8 cellular contexts compared by ENCODE assay signal in the genomic region with DNA sequence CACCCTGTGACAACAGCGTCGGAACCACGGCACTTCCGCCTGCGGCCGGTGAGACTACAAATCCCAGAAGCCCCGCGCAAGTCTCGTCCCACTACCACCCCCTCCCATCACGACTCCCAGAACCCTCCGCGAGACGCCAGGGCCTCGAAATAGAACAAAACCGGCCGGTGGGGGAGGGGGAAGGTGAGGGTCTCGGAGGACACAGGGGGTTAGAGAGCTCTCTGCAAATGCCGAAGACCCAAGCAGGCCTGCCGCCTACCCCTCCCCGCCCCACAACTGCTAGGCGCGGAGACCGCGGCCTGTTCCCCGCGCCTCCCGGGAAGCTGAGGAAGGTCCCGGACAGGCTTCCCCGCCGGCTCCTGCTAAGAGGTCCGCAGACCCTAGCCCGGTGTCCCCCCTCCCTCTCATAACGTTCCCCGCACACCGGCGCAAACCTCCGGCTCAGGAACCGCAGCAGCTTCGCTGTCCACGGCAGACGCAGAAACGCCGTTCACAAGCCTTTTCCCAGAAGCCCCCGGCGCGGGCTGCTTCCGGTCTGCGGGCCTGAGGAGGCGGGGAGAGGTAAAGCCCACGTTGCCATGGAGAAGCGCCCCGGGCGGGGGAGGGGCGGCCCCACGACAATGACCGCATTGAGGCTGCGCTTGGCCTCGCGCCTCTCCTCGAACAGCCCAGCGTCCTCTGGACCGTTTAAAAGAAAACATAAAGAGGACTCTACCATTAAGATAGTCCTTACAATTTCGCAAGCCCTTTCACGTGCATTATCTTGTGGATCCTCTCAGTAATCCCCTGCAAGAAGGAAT. TPM values are rescaled to one million over a fixed set of nuclear protein-coding genes. Genes with fewer than 3 reads are reported as not detected.
DNase-seq lines count a peak whose midpoint lies in the region; ATAC-seq and TF ChIP-seq lines count a peak whose summit lies in the region.

A gene (minus strand): TSS at position 485 of the 800 bp plus-strand sequence. CDS start 3,770 bp downstream, outside the sequence.

- ATAC-seq in CD8-positive, alpha-beta T cell = peak; percentile 90
- ATAC-seq in GM19467 (IDR thresholded peaks at IDR 0.05; ENCODE audit: unreplicated experiment) = peak; percentile 89
- ATAC-seq in lung (ENCODE audit: insufficient read depth, low FRiP score) = peak; percentile 96

- peaks cover 45% of the 10 kb centered on the region for H3K4me1 ChIP-seq in CD8-positive, alpha-beta T cell (ENCODE audit: insufficient read depth, low read length)
- peaks cover 5 to 9% of the 10 kb centered on the region in 2 donors for H3K4me1 ChIP-seq in lung (ENCODE audit: control insufficient read depth in 2 of 2, insufficient read depth in 2 of 2, low read length in 2 of 2)

- H3K36me3 ChIP-seq in CD8-positive, alpha-beta T cell (ENCODE audit: insufficient read depth, low read length) = peaks cover 12% of the 10 kb centered on the region
- peaks cover 8 to 10% of the 10 kb centered on the region in 2 donors for H3K36me3 ChIP-seq in lung (ENCODE audit: control insufficient read depth in 2 of 2, insufficient read depth in 2 of 2, low read length in 2 of 2)

- H3K9me3 ChIP-seq in CD8-positive, alpha-beta T cell (ENCODE audit: low read length) = no peaks in the 10 kb centered on the region
- H3K9me3 ChIP-seq in lung (ENCODE audit: control insufficient read depth in 2 of 2, insufficient read depth in 1 of 2, low read length in 1 of 2) = no peaks in the 10 kb centered on the region

- H3K4me3 Mint-ChIP-seq in CD8-positive, alpha-beta T cell = peak within 1 kb of the TSS; percentile 94

- no peaks in the 10 kb centered on the region for H3K27me3 ChIP-seq in CD8-positive, alpha-beta T cell (ENCODE audit: insufficient read depth, low read length)
- H3K27me3 ChIP-seq in lung (ENCODE audit: control insufficient read depth, insufficient read depth) = no peaks in the 10 kb centered on the region

- peaks cover 26% of the 10 kb centered on the region for H3K36me3 Mint-ChIP-seq in CD8-positive, alpha-beta T cell

- H3K4me3 ChIP-seq in CD8-positive, alpha-beta T cell (ENCODE audit: low read depth, low read length) = peak within 1 kb of the TSS; percentile 96
- peak within 1 kb of the TSS; percentile 91 for H3K4me3 ChIP-seq in lung

- TF ChIP-seq CTCF in CD8-positive, alpha-beta T cell (IDR thresholded peaks at IDR 0.05) = no peak
- TF ChIP-seq CTCF in lung (IDR thresholded peaks at IDR 0.05; ENCODE audit: control extremely low read depth, extremely low read depth) = no peak

- peaks cover 48% of the 10 kb centered on the region for H3K4me1 Mint-ChIP-seq in CD8-positive, alpha-beta T cell (ENCODE audit: low read depth)

- H3K27me3 Mint-ChIP-seq in CD8-positive, alpha-beta T cell (ENCODE audit: low read depth) = no peaks in the 10 kb centered on the region

- CTCF ChIA-PET in CD8-positive, alpha-beta T cell (lab: Charles Lee) = interaction anchor here (1.0 to 1.4 kb wide), 5 partner anchors 10 to 113 kb away, joined by 3 to 7 read pairs (median 4); a partner anchor contains a TSS

- POLR2A ChIA-PET in CD8-positive, alpha-beta T cell (lab: Charles Lee) = interaction anchor here (0.8 to 2.1 kb wide), 8 partner anchors 33 to 304 kb away, joined by 3 to 17 read pairs (median 5); a partner anchor contains a TSS

- H3K9me3 Mint-ChIP-seq in CD8-positive, alpha-beta T cell = no peaks in the 10 kb centered on the region

- intact Hi-C loops in CD8-positive, alpha-beta T cell (cut with DNase I, micrococcal nuclease) = loop anchor here (1.0 to 10.0 kb wide), 21 partner anchors 11 to 1485 kb away; a partner anchor contains a TSS

- H3K27ac Mint-ChIP-seq in CD8-positive, alpha-beta T cell = peak within 1 kb of the TSS; percentile 97

- peak; percentile 84 to 92 (median 90) for DNase-seq in CD8-positive, alpha-beta T cell
- DNase-seq in HS-27A (ENCODE audit: low read depth) = peak; percentile 57
- DNase-seq in NK-92 (lab: John Stamatoyannopoulos, UW; ENCODE audit: unreplicated experiment) = peak; percentile 50
- DNase-seq in activated CD8-positive, alpha-beta memory T cell treated with anti-CD3 and anti-CD28 coated beads for 1 hour (ENCODE audit: extremely low read depth in 1 of 2, low read depth in 1 of 2) = peak; percentile 69 to 86
- peak; percentile 87 for DNase-seq in effector CD4-positive, alpha-beta T cell
- peak; percentile 96 for DNase-seq in lung (ENCODE audit: low spot score)
- DNase-seq in stimulated activated CD4-positive, alpha-beta T cell treated with anti-CD3 and anti-CD28 coated beads, TNF-alpha, amount 100 ng/mL, for 4 hours (ENCODE audit: low read depth in 3 of 3) = peak; percentile 83 to 86 (median 84)

- peak within 1 kb of the TSS; percentile 98 for H3K27ac ChIP-seq in CD8-positive, alpha-beta T cell (ENCODE audit: low read depth, low read length)
- peak within 1 kb of the TSS; percentile 97 to 99 for H3K27ac ChIP-seq in lung (ENCODE audit: low read depth in 1 of 2, low read length in 1 of 2)

- 0% methylated on average over 63 to 64 of the region's 64 CpGs for WGBS in lung, 2 donors

RNA-seq across cellular contexts. Expression of the gene that starts here (rescaled TPM):
- 10 to 100 TPM; 55.3 to 57.0 TPM for total RNA-seq in CD8-positive, alpha-beta T cell
- 10 to 100 TPM; 45.5 to 67.9 TPM for total RNA-seq in lung
- 10 to 100 TPM; 14.3 to 17.9 TPM for polyA plus RNA-seq in lung

Comparison
In these comparisons a context has a peak if more than half of its experiments do, and no peak if none do; other contexts are left out.
1. Peak in every context shown above with its lines: DNase-seq, ATAC-seq, H3K4me3 ChIP-seq and H3K27ac ChIP-seq.